In genomic region chr3:165874663-165875489, GRCh38 we compare ENCODE assay signal across 30 cellular contexts. TPM values are rescaled to one million over a fixed set of nuclear protein-coding genes. Genes with fewer than 3 reads are reported as not detected.
DNase-seq lines count a peak whose midpoint lies in the region; ATAC-seq and TF ChIP-seq lines count a peak whose summit lies in the region.
"Had no signal": no experiment of that assay in that cellular context is flagged by ENCODE, and none has a peak within 500 bp of the region (broad histone marks: within the 10 kb centered on the region; RNA-seq: fewer than 3 reads in every experiment).

No MANE protein-coding gene starts in this region.

- in situ Hi-C loops in Panc1 (cut with HindIII; ENCODE audit: low pct_unique_long_range_greater_than_20kb, low sequenced_read_pairs): no loop called here

- no peaks in the 10 kb centered on the region for H3K27me3 Mint-ChIP-seq in Caco-2 (ENCODE audit: insufficient read depth, unreplicated experiment)
- H3K27me3 Mint-ChIP-seq: activated naive CD8-positive, alpha-beta T cell treated with anti-CD3 and anti-CD28 coated beads, Interleukin-2, amount 50 U/mL, for 24 hours; CD4-positive, alpha-beta memory T cell; central memory CD8-positive, alpha-beta T cell; naive thymus-derived CD4-positive, alpha-beta T cell had no signal

- POLR2A ChIA-PET in Caco-2 (lab: Charles Lee) (no interaction called here), Panc1 (lab: Charles Lee) (no interaction called here)

- H3K27ac Mint-ChIP-seq in Caco-2 (ENCODE audit: unreplicated experiment): no peak overlapping the region
- H3K27ac Mint-ChIP-seq: activated naive CD8-positive, alpha-beta T cell treated with anti-CD3 and anti-CD28 coated beads, Interleukin-2, amount 50 U/mL, for 24 hours; CD4-positive, alpha-beta memory T cell; HFFc6; mesothelial cell of epicardium; naive thymus-derived CD4-positive, alpha-beta T cell had no signal

- H3K27ac ChIP-seq in Panc1 (ENCODE audit: low read length) (peak overlapping the region; percentile 23; the same call in 1 of the 2 replicates), foreskin keratinocyte (no peak overlapping the region)
- H3K27ac ChIP-seq: gastroesophageal sphincter, SK-N-MC, stomach, tibial nerve, VCaP had no signal

- no peaks in the 10 kb centered on the region for H3K4me1 Mint-ChIP-seq in Caco-2 (ENCODE audit: low read depth, unreplicated experiment)
- H3K4me1 Mint-ChIP-seq: activated naive CD8-positive, alpha-beta T cell treated with anti-CD3 and anti-CD28 coated beads, Interleukin-2, amount 50 U/mL, for 24 hours; CD4-positive, alpha-beta memory T cell; central memory CD8-positive, alpha-beta T cell; naive thymus-derived CD4-positive, alpha-beta T cell had no signal

- no peaks in the 10 kb centered on the region for H3K36me3 ChIP-seq in Caco-2 (ENCODE audit: control insufficient read depth, insufficient read depth, low read length)
- no peaks in the 10 kb centered on the region; the same call in 1 of the 2 replicates for H3K36me3 ChIP-seq in Panc1 (ENCODE audit: control insufficient read depth, insufficient read depth, low read length)
- H3K36me3 ChIP-seq: gastroesophageal sphincter, stomach, tibial nerve had no signal

- CTCF ChIA-PET in Caco-2 (lab: Charles Lee) (no interaction called here), Panc1 (lab: Charles Lee) (interaction anchor here (0.5 kb wide), 1 partner anchor 252 kb away, joined by 3 read pairs; no protein-coding TSS in a partner anchor)

- DNase-seq in Caco-2 (peak; percentile 43 to 44), Panc1 (ENCODE audit: low read depth, low spot score) (no peak), foreskin keratinocyte (no peak), glomerular visceral epithelial cell (ENCODE audit: extremely low spot score) (no peak)
- DNase-seq in Jurkat, Clone E6-1 (ENCODE audit: low read depth, low spot score): peak; percentile 1
- no peak for DNase-seq in stimulated activated CD4-positive, alpha-beta T cell treated with anti-CD3 and anti-CD28 coated beads, Interleukin-4, amount 100 ng/mL, for 1 hour
- no peak for DNase-seq in stimulated activated CD4-positive, alpha-beta T cell treated with anti-CD3 and anti-CD28 coated beads, Interleukin-4, amount 100 ng/mL, for 24 hours
- DNase-seq: activated CD4-positive, alpha-beta T cell treated with anti-CD3 and anti-CD28 coated beads for 48 hours; activated CD8-positive, alpha-beta memory T cell treated with anti-CD3 and anti-CD28 coated beads for 24 hours; activated effector memory CD4-positive, alpha-beta T cell treated with anti-CD3 and anti-CD28 coated beads, Interleukin-2, amount 50 U/mL, for 16 hours; activated naive CD8-positive, alpha-beta T cell treated with anti-CD3 and anti-CD28 coated beads, Interleukin-2, amount 50 U/mL, for 24 hours; CD4-positive, alpha-beta memory T cell; dermis blood vessel endothelial cell; HFFc6; Kasumi-1; left ventricle myocardium superior; naive thymus-derived CD4-positive, alpha-beta T cell; NCI-H1694 treated with DMSO at 0.1 percent for 48 hours; NCI-H2171 treated with DMSO at 0.1 percent for 48 hours; NCI-H526 treated with DMSO at 0.1 percent for 48 hours; occipital lobe; stimulated activated CD8-positive, alpha-beta memory T cell treated with anti-CD3 and anti-CD28 coated beads, Interleukin-4, amount 100 ng/mL, for 48 hours; stomach had no signal

- H3K9me3 ChIP-seq in Caco-2 (no peaks in the 10 kb centered on the region), Panc1 (ENCODE audit: control insufficient read depth, insufficient read depth, low read depth, low read length) (no peaks in the 10 kb centered on the region)
- H3K9me3 ChIP-seq: gastroesophageal sphincter, tibial nerve had no signal

- ATAC-seq in Panc1: peak; percentile 73
- peak; percentile 14 for ATAC-seq in foreskin keratinocyte
- ATAC-seq in GM18520 (IDR thresholded peaks at IDR 0.05; ENCODE audit: unreplicated experiment): no peak
- ATAC-seq: activated naive CD8-positive, alpha-beta T cell treated with anti-CD3 and anti-CD28 coated beads, Interleukin-2, amount 50 U/mL, for 24 hours; gastroesophageal sphincter; left ventricle myocardium superior; naive thymus-derived CD4-positive, alpha-beta T cell had no signal

- H3K9me3 Mint-ChIP-seq in Caco-2 (ENCODE audit: unreplicated experiment): no peaks in the 10 kb centered on the region

- H3K27me3 ChIP-seq in Caco-2 (replicated peaks; ENCODE audit: control insufficient read depth, insufficient read depth, low read length) (no peaks in the 10 kb centered on the region), Panc1 (ENCODE audit: control insufficient read depth, insufficient read depth, low read length) (no peaks in the 10 kb centered on the region), foreskin keratinocyte (no peaks in the 10 kb centered on the region)
- H3K27me3 ChIP-seq: gastroesophageal sphincter, stomach, tibial nerve had no signal

- intact Hi-C loops in Caco-2 (cut with micrococcal nuclease; ENCODE audit: unreplicated experiment): no loop called here
- intact Hi-C loops in Panc1 (cut with micrococcal nuclease; ENCODE audit: unreplicated experiment): no loop called here

- H3K4me3 Mint-ChIP-seq in Caco-2 (ENCODE audit: unreplicated experiment): peak overlapping the region; percentile 63
- H3K4me3 Mint-ChIP-seq: activated naive CD8-positive, alpha-beta T cell treated with anti-CD3 and anti-CD28 coated beads, Interleukin-2, amount 50 U/mL, for 24 hours; CD4-positive, alpha-beta memory T cell; central memory CD8-positive, alpha-beta T cell; HFFc6; mesothelial cell of epicardium; naive thymus-derived CD4-positive, alpha-beta T cell had no signal

- BruUV-seq in Caco-2 (replicated peaks; lab: Mats Ljungman, UMichigan): TSS peak; percentile 54
- BruUV-seq in Panc1 (replicated peaks; lab: Mats Ljungman, UMichigan): no TSS peak

- no peaks in the 10 kb centered on the region for H3K36me3 Mint-ChIP-seq in Caco-2 (ENCODE audit: insufficient read depth, unreplicated experiment)
- H3K36me3 Mint-ChIP-seq: CD4-positive, alpha-beta memory T cell; mesothelial cell of epicardium; naive thymus-derived CD4-positive, alpha-beta T cell had no signal

- H3K4me1 ChIP-seq in Caco-2: no peaks in the 10 kb centered on the region
- peaks cover 5% of the 10 kb centered on the region; the same call in 1 of the 2 replicates for H3K4me1 ChIP-seq in Panc1 (ENCODE audit: control insufficient read depth, insufficient read depth, low read length)
- no peaks in the 10 kb centered on the region for H3K4me1 ChIP-seq in foreskin keratinocyte
- H3K4me1 ChIP-seq: gastroesophageal sphincter, stomach, tibial nerve had no signal

- H3K4me3 ChIP-seq in Caco-2 (ENCODE audit: low read depth, low read length) (peak overlapping the region; percentile 23), Panc1 (ENCODE audit: low read depth in 2 of 2, low read length in 2 of 2) (peak overlapping the region; percentile 14 to 28)
- H3K4me3 ChIP-seq in Jurkat, Clone E6-1 (ENCODE audit: low read length): no peak overlapping the region
- H3K4me3 ChIP-seq: gastroesophageal sphincter, SK-N-MC, stomach, tibial nerve had no signal

- peak in 1 of 2 experiments; percentile 36 for TF ChIP-seq CTCF in Caco-2 (IDR thresholded peaks at IDR 0.05; ENCODE audit: insufficient read depth in 1 of 2, low read depth in 1 of 2, low read length in 1 of 2, severe bottlenecking in 1 of 2, unreplicated experiment in 1 of 2)
- peak; percentile 53 for TF ChIP-seq CTCF in Panc1 (IDR thresholded peaks at IDR 0.05)
- peak; percentile 2 for TF ChIP-seq CTCF in foreskin keratinocyte (conservative IDR thresholded peaks at IDR 0.05)

RNA-seq across cellular contexts. Expression of gene BCHE, which starts 37.7 kb away (rescaled TPM):
- total RNA-seq in Caco-2 (2022) (not detected in 2 replicates), Panc1 (2021; ENCODE audit: unreplicated experiment) (1.5 TPM), foreskin keratinocyte (2.8 and 3.7 TPM in 2 replicates)
- 39.3 TPM for polyA plus RNA-seq in Jurkat, Clone E6-1 (2012; ENCODE audit: insufficient read depth, insufficient read length)
- polyA plus RNA-seq in Panc1 (2012; ENCODE audit: insufficient read length): 1.1 TPM
- polyA plus RNA-seq in foreskin keratinocyte: 1.5 and 3.3 TPM in 2 replicates
- total RNA-seq: CD4-positive, alpha-beta memory T cell; HFFc6; naive thymus-derived CD4-positive, alpha-beta T cell had no signal
- polyA plus RNA-seq: CD4-positive, alpha-beta memory T cell; naive thymus-derived CD4-positive, alpha-beta T cell had no signal

Comparison
In these comparisons a context has a peak if more than half of its experiments do, and no peak if none do; other contexts are left out.
1. DNase-seq: peak in Caco-2 (2 of 2) and Jurkat, Clone E6-1 (single experiment); none in Panc1 (single experiment), foreskin keratinocyte (0 of 2), stimulated activated CD4-positive, alpha-beta T cell treated with anti-CD3 and anti-CD28 coated beads, Interleukin-4, amount 100 ng/mL, for 1 hour (single experiment), glomerular visceral epithelial cell (single experiment) and stimulated activated CD4-positive, alpha-beta T cell treated with anti-CD3 and anti-CD28 coated beads, Interleukin-4, amount 100 ng/mL, for 24 hours (single experiment).